Comparison of ENCODE assay signal across 1 cellular context in the genomic region with DNA sequence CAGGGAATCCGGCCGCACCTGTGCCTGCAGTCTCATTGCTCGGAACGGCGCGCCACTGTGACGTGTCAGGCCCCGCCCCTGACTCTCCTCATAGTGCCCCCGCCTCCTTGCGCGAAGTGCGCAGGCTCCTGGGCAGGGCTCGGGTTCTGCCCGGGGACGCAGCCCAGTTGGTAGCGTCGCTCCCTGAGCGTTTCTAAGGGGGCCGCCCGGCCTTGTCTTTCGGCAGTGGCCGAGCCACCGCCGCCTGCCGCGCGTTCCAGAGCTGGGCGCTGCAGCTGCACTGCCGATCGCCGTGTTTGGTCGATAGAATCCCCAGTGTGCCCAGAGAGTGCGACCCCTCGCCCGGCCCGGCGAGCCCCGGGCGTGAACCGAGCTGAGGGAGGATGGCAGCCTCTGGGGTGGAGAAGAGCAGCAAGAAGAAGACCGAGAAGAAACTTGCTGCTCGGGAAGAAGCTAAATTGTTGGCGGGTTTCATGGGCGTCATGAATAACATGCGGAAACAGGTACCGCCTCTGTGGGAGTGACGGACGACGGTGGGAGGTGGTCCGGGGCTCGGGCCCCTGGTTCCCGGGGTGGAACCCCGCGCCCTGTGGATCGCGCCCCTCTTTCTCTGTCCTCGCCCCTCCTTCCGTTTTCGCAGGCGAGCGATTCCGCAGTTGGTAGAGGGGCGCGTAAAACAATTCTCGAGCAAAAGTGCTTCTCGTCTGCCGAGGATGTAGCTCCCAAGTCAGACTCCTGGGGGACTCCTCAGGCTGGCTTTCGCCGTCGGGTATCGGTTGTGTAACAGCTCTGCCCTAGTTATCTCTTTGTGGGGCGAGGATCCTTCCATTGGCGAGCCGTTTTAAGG.
A peak's percentile ranks its signal among the peaks of the same experiment; 100 is the strongest.
TF ChIP-seq lines count a peak whose summit lies in the region.

A gene with protein sequence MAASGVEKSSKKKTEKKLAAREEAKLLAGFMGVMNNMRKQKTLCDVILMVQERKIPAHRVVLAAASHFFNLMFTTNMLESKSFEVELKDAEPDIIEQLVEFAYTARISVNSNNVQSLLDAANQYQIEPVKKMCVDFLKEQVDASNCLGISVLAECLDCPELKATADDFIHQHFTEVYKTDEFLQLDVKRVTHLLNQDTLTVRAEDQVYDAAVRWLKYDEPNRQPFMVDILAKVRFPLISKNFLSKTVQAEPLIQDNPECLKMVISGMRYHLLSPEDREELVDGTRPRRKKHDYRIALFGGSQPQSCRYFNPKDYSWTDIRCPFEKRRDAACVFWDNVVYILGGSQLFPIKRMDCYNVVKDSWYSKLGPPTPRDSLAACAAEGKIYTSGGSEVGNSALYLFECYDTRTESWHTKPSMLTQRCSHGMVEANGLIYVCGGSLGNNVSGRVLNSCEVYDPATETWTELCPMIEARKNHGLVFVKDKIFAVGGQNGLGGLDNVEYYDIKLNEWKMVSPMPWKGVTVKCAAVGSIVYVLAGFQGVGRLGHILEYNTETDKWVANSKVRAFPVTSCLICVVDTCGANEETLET (plus strand): TSS at position 142 of the 847 bp plus-strand sequence. CDS start 242 bp downstream, at position 384.

TF ChIP-seq in GM12878, 131 proteins besides CTCF, POLR2A, EP300 and RAD21 (continued from another document):
- TF ChIP-seq, protein P1, sequence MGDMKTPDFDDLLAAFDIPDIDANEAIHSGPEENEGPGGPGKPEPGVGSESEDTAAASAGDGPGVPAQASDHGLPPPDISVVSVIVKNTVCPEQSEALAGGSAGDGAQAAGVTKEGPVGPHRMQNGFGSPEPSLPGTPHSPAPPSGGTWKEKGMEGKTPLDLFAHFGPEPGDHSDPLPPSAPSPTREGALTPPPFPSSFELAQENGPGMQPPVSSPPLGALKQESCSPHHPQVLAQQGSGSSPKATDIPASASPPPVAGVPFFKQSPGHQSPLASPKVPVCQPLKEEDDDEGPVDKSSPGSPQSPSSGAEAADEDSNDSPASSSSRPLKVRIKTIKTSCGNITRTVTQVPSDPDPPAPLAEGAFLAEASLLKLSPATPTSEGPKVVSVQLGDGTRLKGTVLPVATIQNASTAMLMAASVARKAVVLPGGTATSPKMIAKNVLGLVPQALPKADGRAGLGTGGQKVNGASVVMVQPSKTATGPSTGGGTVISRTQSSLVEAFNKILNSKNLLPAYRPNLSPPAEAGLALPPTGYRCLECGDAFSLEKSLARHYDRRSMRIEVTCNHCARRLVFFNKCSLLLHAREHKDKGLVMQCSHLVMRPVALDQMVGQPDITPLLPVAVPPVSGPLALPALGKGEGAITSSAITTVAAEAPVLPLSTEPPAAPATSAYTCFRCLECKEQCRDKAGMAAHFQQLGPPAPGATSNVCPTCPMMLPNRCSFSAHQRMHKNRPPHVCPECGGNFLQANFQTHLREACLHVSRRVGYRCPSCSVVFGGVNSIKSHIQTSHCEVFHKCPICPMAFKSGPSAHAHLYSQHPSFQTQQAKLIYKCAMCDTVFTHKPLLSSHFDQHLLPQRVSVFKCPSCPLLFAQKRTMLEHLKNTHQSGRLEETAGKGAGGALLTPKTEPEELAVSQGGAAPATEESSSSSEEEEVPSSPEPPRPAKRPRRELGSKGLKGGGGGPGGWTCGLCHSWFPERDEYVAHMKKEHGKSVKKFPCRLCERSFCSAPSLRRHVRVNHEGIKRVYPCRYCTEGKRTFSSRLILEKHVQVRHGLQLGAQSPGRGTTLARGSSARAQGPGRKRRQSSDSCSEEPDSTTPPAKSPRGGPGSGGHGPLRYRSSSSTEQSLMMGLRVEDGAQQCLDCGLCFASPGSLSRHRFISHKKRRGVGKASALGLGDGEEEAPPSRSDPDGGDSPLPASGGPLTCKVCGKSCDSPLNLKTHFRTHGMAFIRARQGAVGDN (IDR thresholded peaks at IDR 0.05): no peak; the same call in 1 of the 2 replicates
- TF ChIP-seq NFYA (IDR thresholded peaks at IDR 0.05; ENCODE audit: borderline replicate concordance, low read depth, low read length): no peak
- TF ChIP-seq LARP7 (IDR thresholded peaks at IDR 0.05): no peak; the same call in none of the 2 replicates
- TF ChIP-seq TCF12 (IDR thresholded peaks at IDR 0.05; ENCODE audit: low read depth, low read length): peak; percentile 69; the same call in 1 of the 2 replicates
- no peak for TF ChIP-seq MLLT1 (IDR thresholded peaks at IDR 0.05)
- TF ChIP-seq IRF3 (IDR thresholded peaks at IDR 0.05): no peak
